Comparison of ENCODE assay signal across 14 cellular contexts in the genomic region with DNA sequence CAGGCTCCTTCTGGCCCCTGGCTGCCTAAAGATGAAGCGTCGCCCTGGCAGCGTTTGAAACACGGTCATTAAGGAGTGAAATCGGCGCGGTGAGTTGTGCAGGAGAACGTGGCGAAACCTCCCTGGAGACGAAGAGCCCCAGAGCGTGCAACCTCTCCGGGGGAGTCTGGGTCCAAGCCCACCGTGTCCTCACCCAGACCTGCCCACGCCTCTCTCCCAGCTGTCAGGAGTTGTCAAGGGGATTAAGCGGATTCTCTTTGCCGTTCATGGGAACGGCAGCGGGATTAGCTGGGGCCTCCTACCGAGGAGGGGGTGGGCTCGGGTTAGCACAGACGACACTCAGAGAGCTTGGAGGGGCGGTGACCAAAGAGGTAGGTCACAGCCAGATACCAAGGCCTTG. TPM values are rescaled to one million over a fixed set of nuclear protein-coding genes. Genes with fewer than 3 reads are reported as not detected.
DNase-seq lines count a peak whose midpoint lies in the region; ATAC-seq and TF ChIP-seq lines count a peak whose summit lies in the region.
"Had no signal": no experiment of that assay in that cellular context is flagged by ENCODE, and none has a peak within 500 bp of the region (broad histone marks: within the 10 kb centered on the region; RNA-seq: fewer than 3 reads in every experiment).

No MANE protein-coding gene starts in this region.

- H3K27ac ChIP-seq in GM23338 (ENCODE audit: low read depth) (no peak overlapping the region), esophagus (ENCODE audit: low read depth in 2 of 2, low read length in 1 of 2) (peak overlapping the region; percentile 62 to 75), osteoblast (ENCODE audit: low read depth, low read length) (no peak overlapping the region)

- H3K9me3 Mint-ChIP-seq in GM23338 (peaks cover 15% of the 10 kb centered on the region), HFFc6 (peaks cover 14% of the 10 kb centered on the region)

- ATAC-seq in GM23338 = peak; percentile 23
- no peak for ATAC-seq in HG03571 (IDR thresholded peaks at IDR 0.05; ENCODE audit: unreplicated experiment)
- no peak for ATAC-seq in GM18867 (IDR thresholded peaks at IDR 0.05; ENCODE audit: unreplicated experiment)
- no peak for ATAC-seq in Right ventricle myocardium inferior
- ATAC-seq: activated CD8-positive, alpha-beta memory T cell treated with anti-CD3 and anti-CD28 coated beads, Interleukin-2, amount 10 ng/mL, durations not matched to agents 7 days and 5 days had no signal

- H3K4me1 Mint-ChIP-seq in GM23338 = peaks cover 62% of the 10 kb centered on the region
- H3K4me1 Mint-ChIP-seq in HFFc6 (ENCODE audit: low read depth) = no peaks in the 10 kb centered on the region

- H3K4me1 ChIP-seq in GM23338 (ENCODE audit: insufficient read depth) = peaks cover 61% of the 10 kb centered on the region
- peaks cover 5 to 15% of the 10 kb centered on the region in 2 donors for H3K4me1 ChIP-seq in esophagus (ENCODE audit: control insufficient read depth in 2 of 2, insufficient read depth in 2 of 2, low read length in 1 of 2)
- H3K4me1 ChIP-seq in osteoblast (ENCODE audit: insufficient read depth, low read length) = no peaks in the 10 kb centered on the region

- DNase-seq in GM23338 (ENCODE audit: low spot score) (peak; percentile 60), NCI-H524 treated with DMSO at 0.1 percent for 48 hours (lab: John Stamatoyannopoulos, UW) (peak; percentile 93), osteoblast (ENCODE audit: insufficient read length, low spot score, missing footprints) (peak; percentile 56), HFFc6 (no peak), Right ventricle myocardium inferior (ENCODE audit: missing footprints) (no peak)
- DNase-seq: activated CD8-positive, alpha-beta memory T cell treated with anti-CD3 and anti-CD28 coated beads, Interleukin-2, amount 10 ng/mL, durations not matched to agents 7 days and 5 days; activated naive CD4-positive, alpha-beta T cell treated with Interleukin-2 at 50 U/mL for 16 hours; KBM-7; NCI-H1105 treated with DMSO at 0.1 percent for 48 hours; OCI-M1 had no signal

- H4K20me1 ChIP-seq in GM23338 (replicated peaks; ENCODE audit: insufficient read depth) = no peaks in the 10 kb centered on the region
- no peaks in the 10 kb centered on the region for H4K20me1 ChIP-seq in osteoblast (ENCODE audit: insufficient read depth, low read length)

- H3K9me3 ChIP-seq in esophagus (ENCODE audit: control insufficient read depth in 2 of 2, insufficient read depth in 1 of 2, low read depth in 1 of 2, low read length in 1 of 2) (peaks cover 6 to 10% of the 10 kb centered on the region in 2 donors), osteoblast (ENCODE audit: low read depth, low read length) (peaks cover 8% of the 10 kb centered on the region)

- peak overlapping the region; percentile 57; the same call in 1 of the 2 replicates for H3K4me2 ChIP-seq in GM23338
- no peak overlapping the region for H3K4me2 ChIP-seq in osteoblast (ENCODE audit: insufficient read depth, low read length)

- no peaks in the 10 kb centered on the region for H3K79me2 ChIP-seq in GM23338 (replicated peaks; ENCODE audit: insufficient read depth)
- no peaks in the 10 kb centered on the region for H3K79me2 ChIP-seq in osteoblast (ENCODE audit: insufficient read depth, low read length)

- 37 to 48% methylated on average over 22 of the region's 22 CpGs for WGBS in esophagus, 2 donors

- H3K4me3 ChIP-seq in GM23338 = no peak overlapping the region
- no peak overlapping the region for H3K4me3 ChIP-seq in esophagus (ENCODE audit: low read depth in 1 of 2, low read length in 2 of 2)
- H3K4me3 ChIP-seq in osteoblast (ENCODE audit: insufficient read depth, low read length) = no peak overlapping the region

- peak overlapping the region; percentile 19; the same call in 1 of the 3 replicates for H3K4me3 Mint-ChIP-seq in GM23338
- no peak overlapping the region for H3K4me3 Mint-ChIP-seq in HFFc6
- H3K4me3 Mint-ChIP-seq: activated CD8-positive, alpha-beta memory T cell treated with anti-CD3 and anti-CD28 coated beads, Interleukin-2, amount 10 ng/mL, durations not matched to agents 7 days and 5 days; CD14-positive monocyte had no signal

- H2AFZ ChIP-seq in GM23338 = peak overlapping the region; percentile 83; the same call in 1 of the 2 replicates
- H2AFZ ChIP-seq in osteoblast (ENCODE audit: low read length) = no peak overlapping the region

- H3K27me3 Mint-ChIP-seq in GM23338 (ENCODE audit: insufficient read depth, low read depth, poor library complexity) (peaks cover 36% of the 10 kb centered on the region), HFFc6 (ENCODE audit: insufficient read depth) (peaks cover 23% of the 10 kb centered on the region)
- H3K27me3 Mint-ChIP-seq: activated CD8-positive, alpha-beta memory T cell treated with anti-CD3 and anti-CD28 coated beads, Interleukin-2, amount 10 ng/mL, durations not matched to agents 7 days and 5 days had no signal

- peaks cover 14% of the 10 kb centered on the region for H3K36me3 Mint-ChIP-seq in GM23338 (ENCODE audit: low read depth)
- H3K36me3 Mint-ChIP-seq in HFFc6 (ENCODE audit: low read depth) = peaks cover 14% of the 10 kb centered on the region

- no peaks in the 10 kb centered on the region for H3K9me2 ChIP-seq in GM23338 (ENCODE audit: insufficient read depth)

- H3K36me3 ChIP-seq in GM23338 (ENCODE audit: insufficient read depth) (peaks cover 3% of the 10 kb centered on the region; the same call in 1 of the 2 replicates), esophagus (ENCODE audit: control insufficient read depth in 2 of 2, insufficient read depth in 2 of 2, low read length in 1 of 2) (no peaks in the 10 kb centered on the region), osteoblast (ENCODE audit: insufficient read depth, low read length) (no peaks in the 10 kb centered on the region)

- intact Hi-C loops in Right ventricle myocardium inferior (cut with DNase I) = no loop called here

- H3K27ac Mint-ChIP-seq in GM23338 (peak overlapping the region; percentile 27; the same call in 1 of the 2 replicates), HFFc6 (no peak overlapping the region)
- H3K27ac Mint-ChIP-seq: activated CD8-positive, alpha-beta memory T cell treated with anti-CD3 and anti-CD28 coated beads, Interleukin-2, amount 10 ng/mL, durations not matched to agents 7 days and 5 days; CD14-positive monocyte had no signal

- H3F3A ChIP-seq in GM23338 (replicated peaks; ENCODE audit: low read depth) = 0 out of 2 replicates have a peak, but pooled peaks cover 6% of the 10 kb centered on the region

- H3K27me3 ChIP-seq in GM23338 (ENCODE audit: insufficient read depth) = no peaks in the 10 kb centered on the region
- H3K27me3 ChIP-seq in esophagus (ENCODE audit: control insufficient read depth in 1 of 2, insufficient read depth in 2 of 2, low read length in 2 of 2) = no peaks in the 10 kb centered on the region
- H3K27me3 ChIP-seq in osteoblast (ENCODE audit: insufficient read depth, low read length) = no peaks in the 10 kb centered on the region

- no peak for TF ChIP-seq CTCF in GM23338 (conservative IDR thresholded peaks at IDR 0.05; ENCODE audit: low read depth in 2 of 2)
- TF ChIP-seq CTCF in osteoblast (IDR thresholded peaks at IDR 0.05; ENCODE audit: extremely low read depth, low read depth, low read length) = no peak
- TF ChIP-seq CTCF in HFFc6 (IDR thresholded peaks at IDR 0.05) = no peak

RNA-seq across cellular contexts. Expression of a gene that starts 46.7 kb away (rescaled TPM):
- 328 and 386 TPM in 2 replicates for total RNA-seq in GM23338 (2014; rRNA removed; shearing (Covaris generic))
- polyA plus RNA-seq in GM23338 (2016; fragmentation: Nextera tagmentation; extraction: Ambion mirVana) (107 and 109 TPM in 2 replicates), esophagus (100 to 1,000 TPM; 117 to 138 TPM)
- total RNA-seq in osteoblast (60.4 and 90.8 TPM in 2 replicates), Right ventricle myocardium inferior (3.3 TPM)
- total RNA-seq in HFFc6 (2021; fragmentation: NEBNext Ultra II Directional; extraction: Animal tissue kit (Norgen Biotek cat#: 25700)) = 100 to 1,000 TPM; 112 to 133 (median 124) TPM

RNA-seq across cellular contexts. Expression of a gene that starts 56.8 kb away (rescaled TPM):
- total RNA-seq in GM23338 (2014; rRNA removed; shearing (Covaris generic)) = 36.5 and 41.1 TPM in 2 replicates
- 23.0 and 25.2 TPM in 2 replicates for polyA plus RNA-seq in GM23338 (2016; fragmentation: Nextera tagmentation; extraction: Ambion mirVana)
- 10 to 100 TPM; 20.0 to 32.4 TPM for polyA plus RNA-seq in esophagus
- 22.1 and 23.3 TPM in 2 replicates for total RNA-seq in osteoblast
- total RNA-seq in HFFc6 (2021; fragmentation: NEBNext Ultra II Directional; extraction: Animal tissue kit (Norgen Biotek cat#: 25700)) = 10 to 100 TPM; 18.4 to 23.7 (median 21.7) TPM
- 10.0 TPM for total RNA-seq in Right ventricle myocardium inferior

Comparison
In these comparisons a context has a peak if more than half of its experiments do, and no peak if none do; other contexts are left out.
1. DNase-seq: peak in GM23338 (single experiment), NCI-H524 treated with DMSO at 0.1 percent for 48 hours (single experiment) and osteoblast (single experiment); none in HFFc6 (single experiment) and Right ventricle myocardium inferior (single experiment).
2. H3K27ac ChIP-seq: peak in esophagus (2 of 2); none in GM23338 (single experiment) and osteoblast (single experiment).
3. RNA of a gene that starts 46.7 kb away (total RNA-seq): 328 to 386 TPM in GM23338, 112 to 133 TPM in HFFc6 and 60.4 to 90.8 TPM in osteoblast; 3.3 TPM in Right ventricle myocardium inferior (single experiment); every median in the first group is over 10 times any median in the second.